8 cellular contexts compared by ENCODE assay signal in genomic region chr12:121794532-121795028, GRCh38. TPM values are rescaled to one million over a fixed set of nuclear protein-coding genes. Genes with fewer than 3 reads are reported as not detected.
DNase-seq lines count a peak whose midpoint lies in the region; ATAC-seq and TF ChIP-seq lines count a peak whose summit lies in the region.

No MANE protein-coding gene starts in this region.

- ATAC-seq in HG02610 (IDR thresholded peaks at IDR 0.05; ENCODE audit: unreplicated experiment), result no peak

- H4K20me1 ChIP-seq in SU-DHL-6 (ENCODE audit: low read depth, low read length), result no peaks in the 10 kb centered on the region

- no peaks in the 10 kb centered on the region for H3K36me3 ChIP-seq in SU-DHL-6 (ENCODE audit: low read length)
- peaks cover 19% of the 10 kb centered on the region for H3K36me3 ChIP-seq in endodermal cell (ENCODE audit: control insufficient read depth, insufficient read depth, low read length)

- 18 to 26% methylated on average over 8 to 13 of the region's 13 CpGs for WGBS in endodermal cell (ENCODE audit: insufficient coverage in 1 of 2, insufficient read length in 1 of 2), 2 experiments

- H3K4me1 Mint-ChIP-seq in endodermal cell (peaks cover 43% of the 10 kb centered on the region), neural crest cell (peaks cover 56% of the 10 kb centered on the region)

- H3K9me2 ChIP-seq in SU-DHL-6 (replicated peaks; ENCODE audit: insufficient read depth, low read length), result no peaks in the 10 kb centered on the region

- H3K9me3 Mint-ChIP-seq in endodermal cell (no peaks in the 10 kb centered on the region), neural crest cell (no peaks in the 10 kb centered on the region)

- H3K27me3 Mint-ChIP-seq in endodermal cell (ENCODE audit: insufficient read depth) (peaks cover 1% of the 10 kb centered on the region), neural crest cell (ENCODE audit: low read depth) (peaks cover 38% of the 10 kb centered on the region)

- H3K4me3 Mint-ChIP-seq in endodermal cell (peak overlapping the region; percentile 53), neural crest cell (peak overlapping the region; percentile 87)

- TF ChIP-seq CTCF in SU-DHL-6 (IDR thresholded peaks at IDR 0.05; ENCODE audit: insufficient read depth, low read length, poor library complexity, severe bottlenecking), result no peak
- TF ChIP-seq CTCF in endodermal cell (conservative IDR thresholded peaks at IDR 0.05), result no peak
- TF ChIP-seq CTCF in neural crest cell (conservative IDR thresholded peaks at IDR 0.05), result no peak

- H3K27me3 ChIP-seq in SU-DHL-6 (ENCODE audit: low read length) (no peaks in the 10 kb centered on the region), endodermal cell (ENCODE audit: control insufficient read depth, insufficient read depth, low read length, poor library complexity, severe bottlenecking) (no peaks in the 10 kb centered on the region)

- peak; percentile 39 for DNase-seq in activated CD4-positive, alpha-beta T cell treated with anti-CD3 and anti-CD28 coated beads for 1 hour
- no peak for DNase-seq in activated CD4-positive, alpha-beta T cell treated with anti-CD3 and anti-CD28 coated beads, Interleukin-2, amount 50 U/mL, for 1 hour
- DNase-seq in endodermal cell, result no peak
- no peak for DNase-seq in neural crest cell (ENCODE audit: low read depth, low spot score)
- no peak for DNase-seq in Kasumi-1 (lab: John Stamatoyannopoulos, UW)
- DNase-seq in NK-92 treated with Interleukin-12 subunit alpha and Interleukin-12 subunit beta, amount 100 ng/mL, for 24 hours (lab: John Stamatoyannopoulos, UW), result no peak

- peak overlapping the region; percentile 81 for H3K4me2 ChIP-seq in SU-DHL-6 (ENCODE audit: low read depth, low read length, poor library complexity, severe bottlenecking)

- H3K9me3 ChIP-seq in SU-DHL-6 (ENCODE audit: insufficient read depth, low read length) (no peaks in the 10 kb centered on the region), endodermal cell (ENCODE audit: control insufficient read depth, low read length) (no peaks in the 10 kb centered on the region)

- H3K79me2 ChIP-seq in SU-DHL-6 (ENCODE audit: insufficient read depth, low read length), result peaks cover 30% of the 10 kb centered on the region

- H3K27ac Mint-ChIP-seq in endodermal cell (peak overlapping the region; percentile 89), neural crest cell (ENCODE audit: unreplicated experiment) (peak overlapping the region; percentile 55)

- peaks cover 33% of the 10 kb centered on the region for H3F3A ChIP-seq in SU-DHL-6 (ENCODE audit: insufficient read depth)

- H2AFZ ChIP-seq in SU-DHL-6 (ENCODE audit: low read depth, low read length, severe bottlenecking), result peak overlapping the region; percentile 10

- H3K4me1 ChIP-seq in endodermal cell (ENCODE audit: control insufficient read depth, insufficient read depth, low read length), result peaks cover 26% of the 10 kb centered on the region

- peak overlapping the region; percentile 85 for H3K4me3 ChIP-seq in SU-DHL-6 (ENCODE audit: insufficient read depth, low read length, poor library complexity, severe bottlenecking)
- peak overlapping the region; percentile 58 for H3K4me3 ChIP-seq in endodermal cell (ENCODE audit: low read length)

- H3K27ac ChIP-seq in SU-DHL-6 (ENCODE audit: low read depth, low read length), result peak overlapping the region; percentile 67
- no peak overlapping the region for H3K27ac ChIP-seq in endodermal cell (ENCODE audit: low read depth, low read length)

- H3K9ac ChIP-seq in SU-DHL-6 (ENCODE audit: low read length) (peak overlapping the region; percentile 92), endodermal cell (ENCODE audit: extremely low read depth, low read length, poor library complexity, severe bottlenecking) (peak overlapping the region; percentile 7)

- H3K36me3 Mint-ChIP-seq in endodermal cell (ENCODE audit: low read depth) (peaks cover 16% of the 10 kb centered on the region), neural crest cell (ENCODE audit: low read depth) (peaks cover 12% of the 10 kb centered on the region)

RNA-seq across cellular contexts. Expression of gene RHOF, which starts 1.1 kb away (rescaled TPM):
- total RNA-seq in endodermal cell (10 to 100 TPM; 31.0 to 35.6 TPM), neural crest cell (23.8 and 25.5 TPM in 2 replicates)
- 24.1 TPM for polyA plus RNA-seq in endodermal cell (2013, experiment 1 of 2)
- 19.1 TPM for polyA plus RNA-seq in endodermal cell (2013, experiment 2 of 2)

RNA-seq across cellular contexts. Expression of gene SETD1B, which starts 9.2 kb away (rescaled TPM):
- total RNA-seq in endodermal cell, result 10 to 100 TPM; 30.7 to 32.6 TPM
- polyA plus RNA-seq in endodermal cell (2013, experiment 1 of 2), result 10.6 TPM
- polyA plus RNA-seq in endodermal cell (2013, experiment 2 of 2), result 10.3 TPM
- total RNA-seq in neural crest cell, result 25.6 and 25.9 TPM in 2 replicates
